ENCODE assay signal across 17 cellular contexts in the genomic region with DNA sequence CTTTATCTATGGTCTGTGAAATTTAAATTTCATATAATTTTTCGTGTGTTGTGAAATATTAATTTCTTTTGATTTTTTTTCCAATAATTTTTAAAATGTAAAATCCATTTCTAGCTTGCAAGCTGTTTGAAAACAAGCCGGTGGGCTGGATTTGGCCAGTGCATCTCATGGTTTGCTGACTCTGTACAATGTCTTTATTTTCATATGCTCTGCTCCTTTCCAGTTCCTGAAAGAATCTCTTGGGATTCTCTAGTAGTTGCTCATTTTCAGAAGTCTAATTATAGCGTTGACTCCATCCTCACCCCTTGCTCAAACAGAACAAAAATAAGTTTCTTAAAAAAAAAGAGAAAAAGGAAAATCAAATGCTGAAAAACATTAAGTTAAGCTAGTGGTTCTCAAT.
"Had no signal": no experiment of that assay in that cellular context is flagged by ENCODE, and none has a peak within 500 bp of the region (broad histone marks: within the 10 kb centered on the region; RNA-seq: fewer than 3 reads in every experiment).

No MANE protein-coding gene starts in this region.

- H3K27ac ChIP-seq: cardiac muscle cell, skin epidermis, stomach had no signal

- H3K9me3 Mint-ChIP-seq: activated B cell treated with CpG ODN at 0.5 μM for 24 hours; activated CD4-positive, alpha-beta T cell treated with anti-CD3 and anti-CD28 coated beads, Interleukin-2, amount 10 ng/mL, durations not matched to agents 7 days and 5 days; activated naive CD4-positive, alpha-beta T cell treated with anti-CD3 and anti-CD28 coated beads, Interleukin-2, amount 50 U/mL, for 72 hours; activated T-helper 2 cell treated with anti-CD3 and anti-CD28 coated beads, Interferon-gamma antibody, Interleukin-2, Interleukin-4, amounts not matched to agents 10 μg/mL and 5 μg/mL and 100 μg/mL, durations not matched to agents 14 hours and 24 hours and 36 hours; immature natural killer cell; memory B cell had no signal

- ATAC-seq: activated naive CD4-positive, alpha-beta T cell treated with anti-CD3 and anti-CD28 coated beads, Interleukin-2, amount 50 U/mL, for 72 hours; T-helper 17 cell had no signal

- H3K4me1 Mint-ChIP-seq: activated B cell treated with CpG ODN at 0.5 μM for 24 hours, memory B cell had no signal

- H3K27me3 ChIP-seq: cardiac muscle cell, stomach had no signal

- H3K9me3 ChIP-seq: stomach had no signal

- H3K4me3 ChIP-seq: cardiac muscle cell, coronary artery, skin epidermis, stomach had no signal

- H3K27me3 Mint-ChIP-seq: activated B cell treated with CpG ODN at 0.5 μM for 24 hours; activated CD4-positive, alpha-beta T cell treated with anti-CD3 and anti-CD28 coated beads, Interleukin-2, amount 10 ng/mL, durations not matched to agents 7 days and 5 days; memory B cell; T-helper 17 cell had no signal

- H3K4me1 ChIP-seq: stomach had no signal

- DNase-seq: activated B cell treated with CpG ODN at 0.5 μM for 24 hours; activated CD4-positive, alpha-beta T cell treated with anti-CD3 and anti-CD28 coated beads, Interleukin-2, amount 10 ng/mL, durations not matched to agents 7 days and 5 days; activated CD8-positive, alpha-beta memory T cell treated with anti-CD3 and anti-CD28 coated beads for 24 hours; effector CD8-positive, alpha-beta T cell; immature natural killer cell; retina; SIG-M5; stimulated activated CD4-positive, alpha-beta T cell treated with anti-CD3 and anti-CD28 coated beads, Interleukin-4, amount 100 ng/mL, for 4 hours; stomach; T-helper 17 cell; trophoblast cell had no signal

- H3K27ac Mint-ChIP-seq: activated B cell treated with CpG ODN at 0.5 μM for 24 hours; activated CD4-positive, alpha-beta T cell treated with anti-CD3 and anti-CD28 coated beads, Interleukin-2, amount 10 ng/mL, durations not matched to agents 7 days and 5 days; activated T-helper 2 cell treated with anti-CD3 and anti-CD28 coated beads, Interferon-gamma antibody, Interleukin-2, Interleukin-4, amounts not matched to agents 10 μg/mL and 5 μg/mL and 100 μg/mL, durations not matched to agents 14 hours and 24 hours and 36 hours; immature natural killer cell; memory B cell; T-helper 17 cell had no signal

- H3K4me3 Mint-ChIP-seq: activated B cell treated with CpG ODN at 0.5 μM for 24 hours; activated CD4-positive, alpha-beta T cell treated with anti-CD3 and anti-CD28 coated beads, Interleukin-2, amount 10 ng/mL, durations not matched to agents 7 days and 5 days; immature natural killer cell; memory B cell; T-helper 17 cell had no signal
